Comparison of ENCODE assay signal across 2 cellular contexts in the genomic region with DNA sequence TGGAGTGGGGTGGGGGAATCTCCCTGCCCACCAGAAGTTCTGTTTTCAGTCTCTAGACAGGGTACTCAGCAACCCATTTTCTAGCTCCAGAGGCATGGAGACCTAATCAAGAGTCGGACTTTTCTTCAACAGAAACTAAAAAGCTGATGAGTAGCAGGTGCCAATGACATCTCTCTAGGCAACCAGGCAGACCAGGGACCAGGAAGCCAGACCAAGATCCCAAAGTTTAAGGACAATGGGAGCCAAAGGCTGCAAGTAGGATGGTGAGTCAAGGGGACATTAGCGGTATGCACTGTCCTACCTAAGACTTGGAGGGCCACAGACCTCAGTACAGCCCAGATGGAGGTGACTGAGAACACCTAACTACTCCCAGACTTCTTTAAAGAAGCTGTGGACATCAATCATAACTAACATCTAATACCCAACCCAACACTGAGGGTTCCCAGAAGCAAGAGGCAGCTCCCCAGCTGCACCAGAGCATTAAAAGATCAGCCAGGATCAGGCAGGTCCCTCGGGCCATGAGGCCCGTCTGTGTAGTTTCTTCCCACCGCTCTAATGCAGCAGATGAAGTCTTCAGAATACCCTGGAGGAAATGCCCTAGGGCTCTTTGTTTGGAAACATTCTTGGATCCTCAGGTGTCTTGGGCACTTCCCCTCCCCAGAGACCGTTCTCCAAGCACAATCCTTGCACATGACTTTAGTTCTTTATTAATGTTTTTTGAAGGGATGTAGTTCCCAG.
TF ChIP-seq lines count a peak whose summit lies in the region.

No MANE protein-coding gene starts in this region.

TF ChIP-seq in liver, 16 proteins besides CTCF, POLR2A, EP300 and RAD21 (continued from another document):
- TF ChIP-seq, protein P1, sequence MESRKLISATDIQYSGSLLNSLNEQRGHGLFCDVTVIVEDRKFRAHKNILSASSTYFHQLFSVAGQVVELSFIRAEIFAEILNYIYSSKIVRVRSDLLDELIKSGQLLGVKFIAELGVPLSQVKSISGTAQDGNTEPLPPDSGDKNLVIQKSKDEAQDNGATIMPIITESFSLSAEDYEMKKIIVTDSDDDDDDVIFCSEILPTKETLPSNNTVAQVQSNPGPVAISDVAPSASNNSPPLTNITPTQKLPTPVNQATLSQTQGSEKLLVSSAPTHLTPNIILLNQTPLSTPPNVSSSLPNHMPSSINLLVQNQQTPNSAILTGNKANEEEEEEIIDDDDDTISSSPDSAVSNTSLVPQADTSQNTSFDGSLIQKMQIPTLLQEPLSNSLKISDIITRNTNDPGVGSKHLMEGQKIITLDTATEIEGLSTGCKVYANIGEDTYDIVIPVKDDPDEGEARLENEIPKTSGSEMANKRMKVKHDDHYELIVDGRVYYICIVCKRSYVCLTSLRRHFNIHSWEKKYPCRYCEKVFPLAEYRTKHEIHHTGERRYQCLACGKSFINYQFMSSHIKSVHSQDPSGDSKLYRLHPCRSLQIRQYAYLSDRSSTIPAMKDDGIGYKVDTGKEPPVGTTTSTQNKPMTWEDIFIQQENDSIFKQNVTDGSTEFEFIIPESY (IDR thresholded peaks at IDR 0.05) = no peak
- no peak for TF ChIP-seq FOXA1 (IDR thresholded peaks at IDR 0.05)
- TF ChIP-seq EGR1 (IDR thresholded peaks at IDR 0.05; ENCODE audit: low read depth in 2 of 2) = no peak
- TF ChIP-seq, protein P2, sequence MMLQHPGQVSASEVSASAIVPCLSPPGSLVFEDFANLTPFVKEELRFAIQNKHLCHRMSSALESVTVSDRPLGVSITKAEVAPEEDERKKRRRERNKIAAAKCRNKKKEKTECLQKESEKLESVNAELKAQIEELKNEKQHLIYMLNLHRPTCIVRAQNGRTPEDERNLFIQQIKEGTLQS (IDR thresholded peaks at IDR 0.05) = no peak
- no peak for TF ChIP-seq HNF4G (IDR thresholded peaks at IDR 0.05)
- TF ChIP-seq, protein P3, sequence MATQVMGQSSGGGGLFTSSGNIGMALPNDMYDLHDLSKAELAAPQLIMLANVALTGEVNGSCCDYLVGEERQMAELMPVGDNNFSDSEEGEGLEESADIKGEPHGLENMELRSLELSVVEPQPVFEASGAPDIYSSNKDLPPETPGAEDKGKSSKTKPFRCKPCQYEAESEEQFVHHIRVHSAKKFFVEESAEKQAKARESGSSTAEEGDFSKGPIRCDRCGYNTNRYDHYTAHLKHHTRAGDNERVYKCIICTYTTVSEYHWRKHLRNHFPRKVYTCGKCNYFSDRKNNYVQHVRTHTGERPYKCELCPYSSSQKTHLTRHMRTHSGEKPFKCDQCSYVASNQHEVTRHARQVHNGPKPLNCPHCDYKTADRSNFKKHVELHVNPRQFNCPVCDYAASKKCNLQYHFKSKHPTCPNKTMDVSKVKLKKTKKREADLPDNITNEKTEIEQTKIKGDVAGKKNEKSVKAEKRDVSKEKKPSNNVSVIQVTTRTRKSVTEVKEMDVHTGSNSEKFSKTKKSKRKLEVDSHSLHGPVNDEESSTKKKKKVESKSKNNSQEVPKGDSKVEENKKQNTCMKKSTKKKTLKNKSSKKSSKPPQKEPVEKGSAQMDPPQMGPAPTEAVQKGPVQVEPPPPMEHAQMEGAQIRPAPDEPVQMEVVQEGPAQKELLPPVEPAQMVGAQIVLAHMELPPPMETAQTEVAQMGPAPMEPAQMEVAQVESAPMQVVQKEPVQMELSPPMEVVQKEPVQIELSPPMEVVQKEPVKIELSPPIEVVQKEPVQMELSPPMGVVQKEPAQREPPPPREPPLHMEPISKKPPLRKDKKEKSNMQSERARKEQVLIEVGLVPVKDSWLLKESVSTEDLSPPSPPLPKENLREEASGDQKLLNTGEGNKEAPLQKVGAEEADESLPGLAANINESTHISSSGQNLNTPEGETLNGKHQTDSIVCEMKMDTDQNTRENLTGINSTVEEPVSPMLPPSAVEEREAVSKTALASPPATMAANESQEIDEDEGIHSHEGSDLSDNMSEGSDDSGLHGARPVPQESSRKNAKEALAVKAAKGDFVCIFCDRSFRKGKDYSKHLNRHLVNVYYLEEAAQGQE (IDR thresholded peaks at IDR 0.05) = no peak
- no peak for TF ChIP-seq NR2F2 (IDR thresholded peaks at IDR 0.05)

TF ChIP-seq in HEK293T, 16 proteins besides CTCF, POLR2A, EP300 and RAD21 (continued from another document):
- TF ChIP-seq, protein P4, sequence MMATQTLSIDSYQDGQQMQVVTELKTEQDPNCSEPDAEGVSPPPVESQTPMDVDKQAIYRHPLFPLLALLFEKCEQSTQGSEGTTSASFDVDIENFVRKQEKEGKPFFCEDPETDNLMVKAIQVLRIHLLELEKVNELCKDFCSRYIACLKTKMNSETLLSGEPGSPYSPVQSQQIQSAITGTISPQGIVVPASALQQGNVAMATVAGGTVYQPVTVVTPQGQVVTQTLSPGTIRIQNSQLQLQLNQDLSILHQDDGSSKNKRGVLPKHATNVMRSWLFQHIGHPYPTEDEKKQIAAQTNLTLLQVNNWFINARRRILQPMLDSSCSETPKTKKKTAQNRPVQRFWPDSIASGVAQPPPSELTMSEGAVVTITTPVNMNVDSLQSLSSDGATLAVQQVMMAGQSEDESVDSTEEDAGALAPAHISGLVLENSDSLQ (IDR thresholded peaks at IDR 0.05) = no peak
- no peak for TF ChIP-seq ARNT (IDR thresholded peaks at IDR 0.05)
- TF ChIP-seq NFRKB (IDR thresholded peaks at IDR 0.05) = no peak
- TF ChIP-seq FOXM1 (IDR thresholded peaks at IDR 0.05; ENCODE audit: borderline replicate concordance) = no peak
- no peak for TF ChIP-seq TARDBP (IDR thresholded peaks at IDR 0.05)
- no peak for TF ChIP-seq HDGF (IDR thresholded peaks at IDR 0.05; ENCODE audit: borderline replicate concordance)
TF ChIP-seq in HEK293T: peak in this region for 0.
